11 cellular contexts compared by ENCODE assay signal in the genomic region with DNA sequence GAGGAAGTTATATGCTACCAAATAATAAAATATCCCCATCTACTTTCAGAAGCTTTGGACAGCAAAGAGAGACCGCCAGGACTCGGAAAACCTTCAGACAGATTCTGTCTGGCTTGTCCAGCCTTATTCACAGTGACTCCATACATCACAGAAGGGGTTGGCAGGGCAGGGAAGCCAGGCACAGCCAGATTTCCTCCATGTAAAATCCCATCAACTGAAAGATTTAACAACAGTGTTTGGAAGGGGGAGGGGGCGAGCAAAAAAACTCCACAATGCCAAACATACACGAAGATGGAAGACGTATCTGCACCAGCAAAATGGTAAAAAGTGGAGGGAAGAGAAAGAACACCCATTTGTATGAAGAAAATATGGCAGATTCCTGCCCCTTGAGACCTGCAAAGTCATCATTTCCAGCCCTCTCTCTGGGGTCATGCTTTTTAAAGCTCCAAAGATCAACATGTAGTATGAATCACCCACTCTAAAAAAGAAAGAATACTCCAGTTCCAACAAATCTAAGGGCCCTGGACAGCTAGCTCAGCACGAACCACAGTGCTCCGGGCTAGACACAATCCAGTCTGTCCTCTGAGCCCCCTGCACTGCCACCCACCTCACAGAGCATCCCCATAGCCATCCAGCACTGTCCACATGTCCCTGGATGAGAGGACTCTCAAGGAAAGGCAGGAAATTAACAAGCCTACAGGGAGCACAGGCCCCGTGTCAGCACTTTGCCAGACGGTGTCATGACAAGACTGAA.
DNase-seq lines count a peak whose midpoint lies in the region; ATAC-seq and TF ChIP-seq lines count a peak whose summit lies in the region.
"Had no signal": no experiment of that assay in that cellular context is flagged by ENCODE, and none has a peak within 500 bp of the region (broad histone marks: within the 10 kb centered on the region; RNA-seq: fewer than 3 reads in every experiment).

No MANE protein-coding gene starts in this region.

- ATAC-seq in GM19467 (IDR thresholded peaks at IDR 0.05; ENCODE audit: unreplicated experiment), result no peak
- ATAC-seq: activated T-cell treated with anti-CD3 and anti-CD28 coated beads, Interleukin-2, amount 50 U/mL, for 4 hours; natural killer cell had no signal

- H3K4me3 ChIP-seq in fibroblast of mammary gland (ENCODE audit: control insufficient read depth, low read depth, low read length), result no peak overlapping the region

- no peak for TF ChIP-seq CTCF in fibroblast of mammary gland (conservative IDR thresholded peaks at IDR 0.05; ENCODE audit: control insufficient read depth, insufficient read depth, low read depth, low read length)

- DNase-seq in COLO829 (ENCODE audit: low spot score) (peak; percentile 21), LHCN-M2 (ENCODE audit: low read depth) (peak; percentile 23), fibroblast of mammary gland (ENCODE audit: low read depth) (peak; percentile 69), renal cortical epithelial cell (ENCODE audit: low read depth) (peak; percentile 1), hippocampal formation (lab: John Stamatoyannopoulos, UW) (no peak), NCI-H187 (lab: John Stamatoyannopoulos, UW) (no peak)
- no peak for DNase-seq in stimulated activated CD4-positive, alpha-beta T cell treated with anti-CD3 and anti-CD28 coated beads, Interleukin-4, amount 100 ng/mL, for 24 hours
- DNase-seq: activated T-cell treated with anti-CD3 and anti-CD28 coated beads, Interleukin-2, amount 50 U/mL, for 4 hours; natural killer cell; stimulated activated CD4-positive, alpha-beta T cell treated with anti-CD3 and anti-CD28 coated beads, Interleukin-2, amount 100 ng/mL, for 48 hours had no signal

Comparison
In these comparisons a context has a peak if more than half of its experiments do, and no peak if none do; other contexts are left out.
1. DNase-seq: peak in COLO829 (single experiment), LHCN-M2 (single experiment), fibroblast of mammary gland (single experiment) and renal cortical epithelial cell (single experiment); none in stimulated activated CD4-positive, alpha-beta T cell treated with anti-CD3 and anti-CD28 coated beads, Interleukin-4, amount 100 ng/mL, for 24 hours (single experiment), hippocampal formation (0 of 2) and NCI-H187 (0 of 2).